Comparison of ENCODE assay signal across 1 cellular context in genomic region chr14:36716614-36717184, GRCh38.
TF ChIP-seq lines count a peak whose summit lies in the region.

No MANE protein-coding gene starts in this region.

TF ChIP-seq in HepG2, 621 proteins besides CTCF, POLR2A, EP300 and RAD21 (continued from another document):
- TF ChIP-seq AHDC1 (CRISPR knock-in tag; IDR thresholded peaks at IDR 0.05; ENCODE audit: borderline replicate concordance) (no peak), ZNF256 (CRISPR knock-in tag; conservative IDR thresholded peaks at IDR 0.05) (no peak), FLYWCH1 (CRISPR knock-in tag; IDR thresholded peaks at IDR 0.05) (no peak), DNMT3B (CRISPR knock-in tag; conservative IDR thresholded peaks at IDR 0.05) (0 out of 2 replicates have a peak, but pooled peaks have one; percentile 40), CEBPG (CRISPR knock-in tag; IDR thresholded peaks at IDR 0.05) (peak; percentile 61), SOX5 (CRISPR knock-in tag; IDR thresholded peaks at IDR 0.05; ENCODE audit: borderline replicate concordance) (peak; percentile 68), ARID5B (CRISPR knock-in tag; IDR thresholded peaks at IDR 0.05) (0 out of 2 replicates have a peak, but pooled peaks have one; percentile 16), PHF21A (CRISPR knock-in tag; IDR thresholded peaks at IDR 0.05) (0 out of 2 replicates have a peak, but pooled peaks have one; percentile 26), GABPB1 (CRISPR knock-in tag; IDR thresholded peaks at IDR 0.05) (peak; percentile 35; the same call in 1 of the 2 replicates), CEBPB (IDR thresholded peaks at IDR 0.05; ENCODE audit: borderline replicate concordance, low read depth, low read length) (peak; percentile 52; the same call in 1 of the 2 replicates), ETV5 (CRISPR knock-in tag; IDR thresholded peaks at IDR 0.05; ENCODE audit: borderline replicate concordance) (peak; percentile 68; the same call in 1 of the 2 replicates), GABPA (IDR thresholded peaks at IDR 0.05; ENCODE audit: low read depth, low read length) (no peak), GABPA (CRISPR knock-in tag; IDR thresholded peaks at IDR 0.05; ENCODE audit: low read depth) (peak; percentile 25; the same call in 1 of the 2 replicates), FOSL2 (CRISPR knock-in tag; IDR thresholded peaks at IDR 0.05) (peak; percentile 24; the same call in 1 of the 2 replicates), BCL6 (CRISPR knock-in tag; IDR thresholded peaks at IDR 0.05) (peak; percentile 72), DMAP1 (CRISPR knock-in tag; IDR thresholded peaks at IDR 0.05) (no peak), POGZ (CRISPR knock-in tag; IDR thresholded peaks at IDR 0.05) (peak; percentile 19; the same call in 1 of the 2 replicates), ZNF644 (CRISPR knock-in tag; IDR thresholded peaks at IDR 0.05; ENCODE audit: low read depth) (peak; percentile 73), TEAD3 (CRISPR knock-in tag; optimal IDR thresholded peaks at IDR 0.05; ENCODE audit: borderline replicate concordance) (peak; percentile 43), SOX6 (IDR thresholded peaks at IDR 0.05) (no peak), SOX6 (CRISPR knock-in tag; IDR thresholded peaks at IDR 0.05) (peak; percentile 54; the same call in 1 of the 2 replicates)
- TF ChIP-seq, protein P1, sequence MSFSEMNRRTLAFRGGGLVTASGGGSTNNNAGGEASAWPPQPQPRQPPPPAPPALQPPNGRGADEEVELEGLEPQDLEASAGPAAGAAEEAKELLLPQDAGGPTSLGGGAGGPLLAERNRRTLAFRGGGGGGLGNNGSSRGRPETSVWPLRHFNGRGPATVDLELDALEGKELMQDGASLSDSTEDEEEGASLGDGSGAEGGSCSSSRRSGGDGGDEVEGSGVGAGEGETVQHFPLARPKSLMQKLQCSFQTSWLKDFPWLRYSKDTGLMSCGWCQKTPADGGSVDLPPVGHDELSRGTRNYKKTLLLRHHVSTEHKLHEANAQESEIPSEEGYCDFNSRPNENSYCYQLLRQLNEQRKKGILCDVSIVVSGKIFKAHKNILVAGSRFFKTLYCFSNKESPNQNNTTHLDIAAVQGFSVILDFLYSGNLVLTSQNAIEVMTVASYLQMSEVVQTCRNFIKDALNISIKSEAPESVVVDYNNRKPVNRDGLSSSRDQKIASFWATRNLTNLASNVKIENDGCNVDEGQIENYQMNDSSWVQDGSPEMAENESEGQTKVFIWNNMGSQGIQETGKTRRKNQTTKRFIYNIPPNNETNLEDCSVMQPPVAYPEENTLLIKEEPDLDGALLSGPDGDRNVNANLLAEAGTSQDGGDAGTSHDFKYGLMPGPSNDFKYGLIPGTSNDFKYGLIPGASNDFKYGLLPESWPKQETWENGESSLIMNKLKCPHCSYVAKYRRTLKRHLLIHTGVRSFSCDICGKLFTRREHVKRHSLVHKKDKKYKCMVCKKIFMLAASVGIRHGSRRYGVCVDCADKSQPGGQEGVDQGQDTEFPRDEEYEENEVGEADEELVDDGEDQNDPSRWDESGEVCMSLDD (CRISPR knock-in tag; IDR thresholded peaks at IDR 0.05; ENCODE audit: borderline replicate concordance), result no peak
